In genomic region chr7:150848111-150848510, GRCh38 we compare ENCODE assay signal across 19 cellular contexts. TPM values are rescaled to one million over a fixed set of nuclear protein-coding genes. Genes with fewer than 3 reads are reported as not detected.
DNase-seq lines count a peak whose midpoint lies in the region; ATAC-seq and TF ChIP-seq lines count a peak whose summit lies in the region.
"Had no signal": no experiment of that assay in that cellular context is flagged by ENCODE, and none has a peak within 500 bp of the region (broad histone marks: within the 10 kb centered on the region; RNA-seq: fewer than 3 reads in every experiment).

No MANE protein-coding gene starts in this region.

- no peaks in the 10 kb centered on the region for H3K36me3 Mint-ChIP-seq in activated CD8-positive, alpha-beta memory T cell treated with anti-CD3 and anti-CD28 coated beads, Interleukin-2, amount 10 ng/mL, durations not matched to agents 7 days and 5 days
- H3K36me3 Mint-ChIP-seq: CD14-positive monocyte; CD8-positive, alpha-beta T cell had no signal

- intact Hi-C loops in sigmoid colon (cut with DNase I), result no loop called here

- no peak for ATAC-seq in activated CD8-positive, alpha-beta memory T cell treated with anti-CD3 and anti-CD28 coated beads, Interleukin-2, amount 10 ng/mL, durations not matched to agents 7 days and 5 days
- no peak for ATAC-seq in HG03521 (IDR thresholded peaks at IDR 0.05; ENCODE audit: unreplicated experiment)
- ATAC-seq: CD8-positive, alpha-beta T cell; GM23338; HepG2 had no signal

- H3K4me1 ChIP-seq in sigmoid colon, result peaks cover 0 to 12% (median 0%) of the 10 kb centered on the region in 4 donors

- peaks cover 6% of the 10 kb centered on the region for H3K4me1 Mint-ChIP-seq in activated CD8-positive, alpha-beta memory T cell treated with anti-CD3 and anti-CD28 coated beads, Interleukin-2, amount 10 ng/mL, durations not matched to agents 7 days and 5 days

- H3K9me3 ChIP-seq in sigmoid colon, result no peaks in the 10 kb centered on the region

- no peak overlapping the region for H3K4me3 ChIP-seq in sigmoid colon
- H3K4me3 ChIP-seq: GM23338 had no signal

- peaks cover 0 to 6% (median 0%) of the 10 kb centered on the region in 3 donors for H3K27me3 ChIP-seq in sigmoid colon

- 93 to 94% methylated on average over 8 of the region's 8 CpGs for WGBS in sigmoid colon, 2 donors

- peaks cover 44% of the 10 kb centered on the region for H3K27me3 Mint-ChIP-seq in activated CD8-positive, alpha-beta memory T cell treated with anti-CD3 and anti-CD28 coated beads, Interleukin-2, amount 10 ng/mL, durations not matched to agents 7 days and 5 days

- CTCF ChIA-PET in activated CD8-positive, alpha-beta memory T cell treated with anti-CD3 and anti-CD28 coated beads, Interleukin-2, amount 10 ng/mL, durations not matched to agents 7 days and 5 days (lab: Charles Lee), result no interaction called here

- H3K4me3 Mint-ChIP-seq in activated CD8-positive, alpha-beta memory T cell treated with anti-CD3 and anti-CD28 coated beads, Interleukin-2, amount 10 ng/mL, durations not matched to agents 7 days and 5 days, result no peak overlapping the region
- H3K4me3 Mint-ChIP-seq: CD14-positive monocyte; CD8-positive, alpha-beta T cell; GM23338 had no signal

- TF ChIP-seq POLR2A in sigmoid colon (IDR thresholded peaks at IDR 0.05), result no peak

- no peaks in the 10 kb centered on the region for H3K9me3 Mint-ChIP-seq in activated CD8-positive, alpha-beta memory T cell treated with anti-CD3 and anti-CD28 coated beads, Interleukin-2, amount 10 ng/mL, durations not matched to agents 7 days and 5 days (ENCODE audit: low read depth)
- H3K9me3 Mint-ChIP-seq: CD8-positive, alpha-beta T cell; GM23338 had no signal

- TF ChIP-seq EP300 in sigmoid colon (IDR thresholded peaks at IDR 0.05), result no peak

- DNase-seq in activated CD8-positive, alpha-beta memory T cell treated with anti-CD3 and anti-CD28 coated beads, Interleukin-2, amount 10 ng/mL, durations not matched to agents 7 days and 5 days, result peak; percentile 3
- no peak for DNase-seq in activated CD8-positive, alpha-beta memory T cell treated with anti-CD3 and anti-CD28 coated beads for 24 hours
- DNase-seq in ecto neural progenitor cell (ENCODE audit: low spot score), result peak; percentile 21
- peak; percentile 38 for DNase-seq in sigmoid colon
- no peak for DNase-seq in hepatic stellate cell (ENCODE audit: low spot score)
- no peak for DNase-seq in NCI-H2107 treated with DMSO at 0.1 percent for 48 hours (lab: John Stamatoyannopoulos, UW; ENCODE audit: unreplicated experiment)
- DNase-seq: COR-L47, DMS153, DMS79 treated with DMSO at 0.1 percent for 48 hours, EL, H7 had no signal

- no peak for TF ChIP-seq CTCF in sigmoid colon (IDR thresholded peaks at IDR 0.05)

- no peak overlapping the region for H3K27ac ChIP-seq in sigmoid colon
- H3K27ac ChIP-seq: 22Rv1 had no signal

- H3K36me3 ChIP-seq in sigmoid colon, result no peaks in the 10 kb centered on the region

- H3K27ac Mint-ChIP-seq in activated CD8-positive, alpha-beta memory T cell treated with anti-CD3 and anti-CD28 coated beads, Interleukin-2, amount 10 ng/mL, durations not matched to agents 7 days and 5 days, result no peak overlapping the region
- H3K27ac Mint-ChIP-seq: CD14-positive monocyte; CD8-positive, alpha-beta T cell; GM23338 had no signal

RNA-seq across cellular contexts. Expression of gene AOC1, which starts 4.2 kb away (rescaled TPM):
- total RNA-seq in activated CD8-positive, alpha-beta memory T cell treated with anti-CD3 and anti-CD28 coated beads, Interleukin-2, amount 10 ng/mL, durations not matched to agents 7 days and 5 days, result not detected
- total RNA-seq in sigmoid colon, result 1 to 10 TPM in 1 of 4 donors, not detected in 3; 1.4 TPM
- polyA plus RNA-seq in sigmoid colon, result 100 to 1,000 TPM in 1 of 3 donors, 10 to 100 TPM in 2; 30.6 to 155 (median 64.0) TPM
- total RNA-seq: A673; CD8-positive, alpha-beta T cell; GM23338; H7; HepG2 had no signal
- polyA plus RNA-seq: BJ, GM23338, HepG2 had no signal

RNA-seq across cellular contexts. Expression of gene TMEM176A, which starts 47.5 kb away (rescaled TPM):
- total RNA-seq in activated CD8-positive, alpha-beta memory T cell treated with anti-CD3 and anti-CD28 coated beads, Interleukin-2, amount 10 ng/mL, durations not matched to agents 7 days and 5 days, result not detected
- total RNA-seq in sigmoid colon, result 10 to 100 TPM; 19.9 to 28.1 (median 24.1) TPM
- polyA plus RNA-seq in sigmoid colon, result 100 to 1,000 TPM; 126 to 150 (median 127) TPM
- total RNA-seq: GM23338, H7, HepG2 had no signal
- polyA plus RNA-seq: BJ, HepG2 had no signal

RNA-seq across cellular contexts. Expression of gene TMEM176B, which starts 47.9 kb away (rescaled TPM):
- total RNA-seq in activated CD8-positive, alpha-beta memory T cell treated with anti-CD3 and anti-CD28 coated beads, Interleukin-2, amount 10 ng/mL, durations not matched to agents 7 days and 5 days, result not detected
- 10 to 100 TPM; 47.4 to 52.3 (median 48.3) TPM for total RNA-seq in sigmoid colon
- polyA plus RNA-seq in sigmoid colon, result 100 to 1,000 TPM; 144 to 246 (median 151) TPM
- total RNA-seq: CD8-positive, alpha-beta T cell; HepG2 had no signal
- polyA plus RNA-seq: BJ, HepG2 had no signal

Comparison
In these comparisons a context has a peak if more than half of its experiments do, and no peak if none do; other contexts are left out.
1. DNase-seq: peak in activated CD8-positive, alpha-beta memory T cell treated with anti-CD3 and anti-CD28 coated beads, Interleukin-2, amount 10 ng/mL, durations not matched to agents 7 days and 5 days (single experiment), ecto neural progenitor cell (single experiment) and sigmoid colon (single experiment); none in activated CD8-positive, alpha-beta memory T cell treated with anti-CD3 and anti-CD28 coated beads for 24 hours (single experiment), hepatic stellate cell (single experiment) and NCI-H2107 treated with DMSO at 0.1 percent for 48 hours (single experiment).
2. RNA of gene TMEM176A, which starts 47.5 kb away (total RNA-seq): 19.9 to 28.1 TPM in sigmoid colon; not detected in activated CD8-positive, alpha-beta memory T cell treated with anti-CD3 and anti-CD28 coated beads, Interleukin-2, amount 10 ng/mL, durations not matched to agents 7 days and 5 days; every median in the first group is over 10 times any median in the second.
3. RNA of gene TMEM176B, which starts 47.9 kb away (total RNA-seq): 47.4 to 52.3 TPM in sigmoid colon; not detected in activated CD8-positive, alpha-beta memory T cell treated with anti-CD3 and anti-CD28 coated beads, Interleukin-2, amount 10 ng/mL, durations not matched to agents 7 days and 5 days; every median in the first group is over 10 times any median in the second.